Comparison of ENCODE assay signal across 11 cellular contexts in genomic region chr5:71664615-71665014, GRCh38. TPM values are rescaled to one million over a fixed set of nuclear protein-coding genes. Genes with fewer than 3 reads are reported as not detected.
DNase-seq lines count a peak whose midpoint lies in the region; TF ChIP-seq lines count a peak whose summit lies in the region.
"Not testable (repeated sequence)": the region's sequence is repeated elsewhere in the genome, so short reads cannot be mapped to it uniquely, and the experiment has no call there.
"Had no signal": no experiment of that assay in that cellular context is flagged by ENCODE, and none has a peak within 500 bp of the region (broad histone marks: within the 10 kb centered on the region; RNA-seq: fewer than 3 reads in every experiment).

No MANE protein-coding gene starts in this region.

- TF ChIP-seq POLR2A in thyroid gland (IDR thresholded peaks at IDR 0.05), result not testable (repeated sequence)

- intact Hi-C loops in thyroid gland (cut with DNase I), result not testable (repeated sequence)

- H3K9me3 ChIP-seq in thyroid gland, result not testable (repeated sequence)

- H3K27me3 ChIP-seq in thyroid gland, result not testable (repeated sequence)

- TF ChIP-seq CTCF in 22Rv1 (IDR thresholded peaks at IDR 0.05); thyroid gland (IDR thresholded peaks at IDR 0.05): not testable (repeated sequence)

- DNase-seq in DMS53 (lab: John Stamatoyannopoulos, UW) (peak; percentile 65), DMS79 treated with DMSO at 0.1 percent for 48 hours (lab: John Stamatoyannopoulos, UW) (peak; percentile 37), NCI-H345 treated with DMSO at 0.1 percent for 48 hours (lab: John Stamatoyannopoulos, UW; ENCODE audit: unreplicated experiment) (peak; percentile 8), RPMI8226 (peak; percentile 28), thyroid gland (peak; percentile 86 to 89)

- H3K36me3 ChIP-seq in thyroid gland, result not testable (repeated sequence)

- peaks cover 25 to 34% of the 10 kb centered on the region in 2 donors for H3K4me1 ChIP-seq in thyroid gland

- WGBS in thyroid gland, 2 donors, result 80 to 88% methylated on average over 3 of the region's 3 CpGs

- H3K27ac ChIP-seq in 22Rv1, result peak overlapping the region; percentile 100
- peak overlapping the region; percentile 47 to 63 (median 49) for H3K27ac ChIP-seq in thyroid gland

- not testable (repeated sequence) for H3K4me3 ChIP-seq in thyroid gland (replicated peaks in 1 of 3)

RNA-seq across cellular contexts. Expression of gene CARTPT, which starts 54.5 kb away (rescaled TPM):
- total RNA-seq in thyroid gland, result 1 to 10 TPM in 2 of 4 donors, not detected in 2; 3.9 to 8.7 TPM
- total RNA-seq: CD4-positive, alpha-beta memory T cell; GM12878; GM23248; H1; H7 had no signal

Comparison
In these comparisons a context has a peak if more than half of its experiments do, and no peak if none do; other contexts are left out.
1. DNase-seq: peak in every context shown above with its lines; median percentile 88 in thyroid gland; 65 in DMS53; 37 in DMS79 treated with DMSO at 0.1 percent for 48 hours; 28 in RPMI8226; 8 in NCI-H345 treated with DMSO at 0.1 percent for 48 hours.